8 cellular contexts compared by ENCODE assay signal in the genomic region with DNA sequence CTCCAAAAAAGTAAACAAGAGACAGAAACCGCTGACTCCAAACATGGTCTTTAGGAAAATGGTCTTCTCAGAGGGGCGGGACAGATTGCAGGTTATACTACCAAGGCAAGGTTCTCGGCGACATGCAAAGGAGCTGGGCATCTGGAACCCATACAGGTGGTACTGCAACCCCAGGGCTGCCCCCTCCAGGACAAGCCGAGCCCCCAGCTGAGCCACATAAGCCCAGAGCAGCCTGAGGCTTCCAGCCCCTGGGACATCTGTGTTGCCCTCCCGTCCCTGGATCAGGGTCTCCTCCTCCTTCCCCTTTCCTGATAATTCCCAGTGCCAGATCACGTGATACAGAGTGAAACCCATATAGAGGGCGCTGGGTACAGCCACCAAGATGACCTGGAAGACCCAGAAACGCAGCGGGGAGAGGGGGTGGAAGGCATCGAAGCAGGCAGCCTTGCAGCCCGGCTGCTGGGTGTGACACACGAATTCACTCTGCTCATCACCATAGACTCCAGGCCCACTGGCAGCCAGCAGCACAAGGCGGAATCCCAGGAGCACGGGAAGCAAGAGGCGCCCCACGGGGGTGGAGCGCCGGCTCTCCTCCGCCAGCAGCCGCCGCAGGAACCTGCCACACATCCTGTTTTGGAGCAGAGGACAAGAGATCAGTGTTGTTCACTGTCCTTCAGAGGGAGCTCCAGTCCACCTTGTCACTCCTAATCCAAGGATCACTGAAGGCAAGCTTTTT. TPM values are rescaled to one million over a fixed set of nuclear protein-coding genes. Genes with fewer than 3 reads are reported as not detected.
A peak's percentile ranks its signal among the peaks of the same experiment; 100 is the strongest.
DNase-seq lines count a peak whose midpoint lies in the region; ATAC-seq, FAIRE-seq and TF ChIP-seq lines count a peak whose summit lies in the region.

TSS of gene GJC3 (minus strand) at position 627 of the 736 bp plus-strand sequence. CDS start at position 627, 0 bp downstream.

- dilution Hi-C loops in keratinocyte (cut with MboI; ENCODE audit: extremely low pct_ligation_motif_present, low sequenced_read_pairs) = no loop called here

- no peak within 1 kb of the TSS for H3K27ac ChIP-seq in keratinocyte (ENCODE audit: control insufficient read depth, insufficient read depth, low read length)

- peaks cover 10% of the 10 kb centered on the region for H3K4me1 ChIP-seq in keratinocyte (ENCODE audit: control insufficient read depth, extremely low read depth, insufficient read depth, low read length)

- ATAC-seq in GM21825 (IDR thresholded peaks at IDR 0.05; ENCODE audit: unreplicated experiment) = no peak

- peak within 1 kb of the TSS in 2 of 3 experiments; percentile 6 to 12 for H3K4me3 ChIP-seq in keratinocyte (ENCODE audit: control insufficient read depth in 2 of 3, extremely low read depth in 1 of 3, insufficient read depth in 2 of 3, low read depth in 1 of 3, low read length in 3 of 3)

- H3K4me2 ChIP-seq in keratinocyte (ENCODE audit: control insufficient read depth, extremely low read depth, insufficient read depth, low read depth, low read length) = peak within 1 kb of the TSS; percentile 65

- DNase-seq in SIG-M5 treated with dmso at 0.1 percent for 504 hours (lab: John Stamatoyannopoulos, UW; ENCODE audit: unreplicated experiment) = peak; percentile 70
- no peak for DNase-seq in SIG-M5 (lab: John Stamatoyannopoulos, UW)
- peak; percentile 90 for DNase-seq in NCI-H146 (lab: John Stamatoyannopoulos, UW)
- peak in 4 of 5 experiments; percentile 6 to 60 (median 15) for DNase-seq in T-helper 2 cell
- peak; percentile 62 for DNase-seq in cerebellar cortex (ENCODE audit: low spot score)
- peak; percentile 17 for DNase-seq in keratinocyte (ENCODE audit: low read depth, low spot score)
- DNase-seq in stimulated activated CD4-positive, alpha-beta T cell treated with anti-CD3 and anti-CD28 coated beads, Interleukin-1b, Interleukin-23, amount 100 ng/mL, for 48 hours = peak; percentile 33

- no peak within 1 kb of the TSS for H3K9ac ChIP-seq in keratinocyte (ENCODE audit: control insufficient read depth, extremely low read depth, insufficient read depth, low read length)

- TF ChIP-seq CTCF in keratinocyte (optimal IDR thresholded peaks at IDR 0.05 in 1 of 3, IDR thresholded peaks at IDR 0.05 in 1 of 3, conservative IDR thresholded peaks at IDR 0.05 in 1 of 3; ENCODE audit: extremely low read depth in 1 of 3, insufficient read depth in 2 of 3, low read length in 3 of 3) = peak; percentile 23 to 69 (median 50)

- no peaks in the 10 kb centered on the region for H3K36me3 ChIP-seq in keratinocyte (ENCODE audit: control insufficient read depth in 2 of 2, extremely low read depth in 1 of 2, insufficient read depth in 2 of 2, low read length in 2 of 2)

- peak within 1 kb of the TSS; percentile 72 for H2AFZ ChIP-seq in keratinocyte (ENCODE audit: control insufficient read depth, low read length)

- H4K20me1 ChIP-seq in keratinocyte (ENCODE audit: control insufficient read depth, extremely low read depth, insufficient read depth, low read length) = no peaks in the 10 kb centered on the region

- FAIRE-seq in keratinocyte (lab: Jason Lieb, UNC) = peak; percentile 20

- no peaks in the 10 kb centered on the region for H3K79me2 ChIP-seq in keratinocyte (ENCODE audit: control insufficient read depth, insufficient read depth, low read length)

- no peaks in the 10 kb centered on the region for H3K9me1 ChIP-seq in keratinocyte (ENCODE audit: control insufficient read depth, extremely low read depth, insufficient read depth, low read length)

- H3K27me3 ChIP-seq in keratinocyte (ENCODE audit: control insufficient read depth, extremely low read depth, insufficient read depth, low read length) = peaks cover 4% of the 10 kb centered on the region

- H3K9me3 ChIP-seq in keratinocyte (ENCODE audit: control insufficient read depth, low read depth, low read length) = no peaks in the 10 kb centered on the region

RNA-seq across cellular contexts. Expression of gene GJC3, which starts in this region (rescaled TPM):
- polyA plus RNA-seq in keratinocyte = not detected in 3 replicates
- polyA plus RNA-seq in keratinocyte (2011; ENCODE audit: low read depth) = 0.24 TPM
- polyA plus RNA-seq in keratinocyte (2011; cell fraction: cytosol; rRNA removed) = not detected in 2 replicates
- not detected in 2 replicates for polyA plus RNA-seq in keratinocyte (2011; cell fraction: nucleus; rRNA removed)
- 0.55 TPM in 1 of 2 replicates, not detected in the other for polyA plus RNA-seq in keratinocyte (2012; ENCODE audit: low replicate concordance)
- polyA minus RNA-seq in keratinocyte = 0.26 TPM in 1 of 3 replicates, not detected in the others
- polyA minus RNA-seq in keratinocyte (2011; cell fraction: cytosol; rRNA and poly(A)+ RNA removed) = not detected
- polyA minus RNA-seq in keratinocyte (2011; cell fraction: nucleus; rRNA and poly(A)+ RNA removed) = not detected in 2 replicates

Comparison
In these comparisons a context has a peak if more than half of its experiments do, and no peak if none do; other contexts are left out.
1. Peak in DNase-seq, H3K4me3 ChIP-seq and H3K4me2 ChIP-seq in keratinocyte; RNA of the gene not detected or under 1 TPM.